ENCODE assay signal across 23 cellular contexts in the genomic region with DNA sequence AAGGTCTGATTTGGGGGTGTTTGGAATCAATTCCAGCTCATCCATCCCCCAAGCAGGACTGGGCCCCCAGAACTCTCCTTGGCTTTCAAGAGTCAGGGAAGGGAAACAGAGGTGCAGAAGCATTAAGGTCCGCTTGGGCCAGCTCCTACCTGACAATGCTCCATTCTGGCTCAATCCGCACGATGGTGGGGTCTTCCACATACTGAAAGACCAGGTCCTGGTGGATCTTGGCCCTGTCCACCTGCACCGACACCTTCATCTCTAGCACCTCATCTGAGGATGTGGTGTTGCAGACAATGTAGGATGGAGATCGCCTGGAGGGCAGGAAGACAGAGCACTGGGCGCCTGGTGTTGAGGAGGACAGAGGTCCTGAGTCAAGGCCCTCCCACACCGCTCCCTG.
"Had no signal": no experiment of that assay in that cellular context is flagged by ENCODE, and none has a peak within 500 bp of the region (broad histone marks: within the 10 kb centered on the region; RNA-seq: fewer than 3 reads in every experiment).

No MANE protein-coding gene starts in this region.

- H3K4me1 Mint-ChIP-seq: immature natural killer cell, mesothelial cell of epicardium had no signal

- H3K4me3 Mint-ChIP-seq: immature natural killer cell, mesothelial cell of epicardium had no signal

- H2AFZ ChIP-seq: hepatocyte had no signal

- H3K36me3 ChIP-seq: left lung, lower lobe of right lung had no signal

- H3K27ac ChIP-seq: coronary artery, dorsolateral prefrontal cortex, esophagus muscularis mucosa, foreskin keratinocyte, gastroesophageal sphincter, heart left ventricle, hepatocyte, left lung, lower lobe of right lung had no signal

- H3K4me3 ChIP-seq: coronary artery, dorsolateral prefrontal cortex, esophagus muscularis mucosa, gastroesophageal sphincter, heart left ventricle, hepatocyte, left lung, lower lobe of right lung, mucosa of descending colon had no signal

- H3K4me2 ChIP-seq: hepatocyte had no signal

- FAIRE-seq: colon, endothelial cell of umbilical vein, frontal cortex had no signal

- H3K27ac Mint-ChIP-seq: immature natural killer cell, mesothelial cell of epicardium had no signal

- H3K79me2 ChIP-seq: hepatocyte had no signal

- H3K4me1 ChIP-seq: esophagus muscularis mucosa, foreskin keratinocyte, gastroesophageal sphincter, heart left ventricle, left lung, lower lobe of right lung had no signal

- H3K27me3 ChIP-seq: dorsolateral prefrontal cortex, esophagus muscularis mucosa, foreskin keratinocyte, gastroesophageal sphincter, heart left ventricle, hepatocyte, left lung had no signal

- DNase-seq: dermis blood vessel endothelial cell; dorsolateral prefrontal cortex; effector CD4-positive, alpha-beta T cell; effector memory CD4-positive, alpha-beta T cell; foreskin keratinocyte; heart left ventricle; hypothalamus; immature natural killer cell; islet precursor cell; left cardiac atrium; left lung; left ventricle myocardium superior; lower lobe of right lung; mesenchymal stem cell; mucosa of descending colon had no signal

- ATAC-seq: foreskin keratinocyte, gastroesophageal sphincter, heart left ventricle, left cardiac atrium, left lung, left ventricle myocardium superior, lower lobe of right lung, mucosa of descending colon had no signal
